Comparison of ENCODE assay signal across 8 cellular contexts in the genomic region with DNA sequence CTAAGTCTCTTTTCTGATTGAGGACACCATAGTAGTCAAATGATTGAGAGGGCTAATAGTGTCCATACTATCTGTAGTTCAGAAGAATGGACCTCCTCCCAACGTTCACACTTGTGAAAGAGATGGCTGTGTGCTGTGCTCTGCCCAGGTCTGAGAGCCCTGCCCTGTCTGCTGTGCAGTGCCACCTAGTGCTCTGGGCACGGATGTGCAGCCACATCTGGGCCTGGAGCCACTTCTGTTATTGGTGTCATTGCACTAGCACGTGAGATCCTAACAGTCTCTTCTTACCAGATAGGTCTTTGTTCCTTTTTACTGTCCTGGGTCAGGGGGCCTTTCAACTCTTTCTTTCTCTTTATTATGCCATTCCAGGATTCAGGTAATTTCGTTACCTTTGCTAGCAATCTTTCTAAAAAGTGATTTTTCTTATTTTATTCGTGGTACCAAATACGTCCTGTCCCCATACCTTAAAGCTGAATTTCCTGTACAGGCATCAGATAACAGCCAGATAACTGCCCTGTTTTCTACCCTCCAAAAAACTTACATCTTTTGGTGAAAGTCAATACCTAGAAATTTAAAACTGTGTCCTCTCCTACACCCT. TPM values are rescaled to one million over a fixed set of nuclear protein-coding genes. Genes with fewer than 3 reads are reported as not detected.
DNase-seq lines count a peak whose midpoint lies in the region; ATAC-seq and TF ChIP-seq lines count a peak whose summit lies in the region.

No MANE protein-coding gene starts in this region.

- H3K36me3 ChIP-seq in DND-41 (ENCODE audit: insufficient read depth, low read length) (peaks cover 94% of the 10 kb centered on the region), HEK293 (ENCODE audit: control insufficient read depth in 2 of 2, insufficient read depth in 1 of 2, low read length in 2 of 2) (peaks cover 60 to 98% of the 10 kb centered on the region in 2 experiments), SK-N-SH (replicated peaks in 1 of 2; ENCODE audit: control insufficient read depth in 1 of 2, insufficient read depth in 2 of 2, low read length in 1 of 2) (peaks cover 44 to 72% of the 10 kb centered on the region in 2 experiments), prostate gland (peaks cover 0 to 2% of the 10 kb centered on the region in 2 donors)

- no peak overlapping the region for H3K4me2 ChIP-seq in DND-41 (ENCODE audit: insufficient read depth, low read length)
- no peak overlapping the region for H3K4me2 ChIP-seq in SK-N-SH

- H2AFZ ChIP-seq in DND-41 (ENCODE audit: low read depth, low read length) (no peak overlapping the region), SK-N-SH (ENCODE audit: low read depth) (no peak overlapping the region)

- H3F3A ChIP-seq in SK-N-SH (replicated peaks; ENCODE audit: insufficient read depth): peaks cover 8% of the 10 kb centered on the region

- peak; percentile 80 for DNase-seq in DND-41
- peak; percentile 69 for DNase-seq in NCI-H1092 (lab: John Stamatoyannopoulos, UW)
- DNase-seq in SK-N-SH: peak; percentile 86
- peak; percentile 90 for DNase-seq in activated naive CD4-positive, alpha-beta T cell treated with anti-CD3 and anti-CD28 coated beads for 36 hours
- DNase-seq in Right ventricle myocardium superior: peak; percentile 91
- DNase-seq in prostate gland (ENCODE audit: low spot score): peak; percentile 83
- peak; percentile 88 for DNase-seq in ureter (ENCODE audit: low spot score)

- no peak overlapping the region for H3K4me3 Mint-ChIP-seq in activated naive CD4-positive, alpha-beta T cell treated with anti-CD3 and anti-CD28 coated beads for 36 hours

- no peaks in the 10 kb centered on the region for H3K9me3 Mint-ChIP-seq in activated naive CD4-positive, alpha-beta T cell treated with anti-CD3 and anti-CD28 coated beads for 36 hours

- no peak for TF ChIP-seq POLR2A in prostate gland (IDR thresholded peaks at IDR 0.05)

- H3K9ac ChIP-seq in DND-41 (ENCODE audit: low read depth, low read length) (no peak overlapping the region), SK-N-SH (no peak overlapping the region)

- peak; percentile 89 for TF ChIP-seq RAD21 in SK-N-SH (IDR thresholded peaks at IDR 0.05; ENCODE audit: low read length)

- no peaks in the 10 kb centered on the region for H3K9me2 ChIP-seq in SK-N-SH

- H3K4me1 ChIP-seq in DND-41 (ENCODE audit: insufficient read depth, low read length) (no peaks in the 10 kb centered on the region), HEK293 (ENCODE audit: control insufficient read depth, insufficient read depth, low read length) (no peaks in the 10 kb centered on the region), SK-N-SH (ENCODE audit: control insufficient read depth in 1 of 2, insufficient read depth in 2 of 2, low read depth in 1 of 2, low read length in 1 of 2) (no peaks in the 10 kb centered on the region; a peak in 1 of 4 replicates), prostate gland (replicated peaks) (peaks cover 13% of the 10 kb centered on the region)

- no peaks in the 10 kb centered on the region for H3K27me3 Mint-ChIP-seq in activated naive CD4-positive, alpha-beta T cell treated with anti-CD3 and anti-CD28 coated beads for 36 hours (ENCODE audit: low read depth)

- TF ChIP-seq EP300 in SK-N-SH (IDR thresholded peaks at IDR 0.05; ENCODE audit: borderline replicate concordance in 1 of 2, low read depth in 1 of 2, low read length in 1 of 2): no peak

- H3K4me3 ChIP-seq in DND-41 (ENCODE audit: low read depth in 1 of 2, low read length in 2 of 2): no peak overlapping the region
- H3K4me3 ChIP-seq in HEK293 (ENCODE audit: low read depth, low read length): no peak overlapping the region
- H3K4me3 ChIP-seq in SK-N-SH (ENCODE audit: low read depth in 2 of 2, low read length in 1 of 2): no peak overlapping the region
- H3K4me3 ChIP-seq in prostate gland: no peak overlapping the region

- H3K9me3 ChIP-seq in DND-41 (ENCODE audit: insufficient read depth, low read length, severe bottlenecking) (no peaks in the 10 kb centered on the region), HEK293 (ENCODE audit: control insufficient read depth, insufficient read depth, low read depth, low read length) (no peaks in the 10 kb centered on the region), SK-N-SH (no peaks in the 10 kb centered on the region), prostate gland (no peaks in the 10 kb centered on the region)

- no peaks in the 10 kb centered on the region for H4K20me1 ChIP-seq in DND-41 (ENCODE audit: insufficient read depth, low read length)
- no peaks in the 10 kb centered on the region for H4K20me1 ChIP-seq in SK-N-SH (ENCODE audit: insufficient read depth)

- ATAC-seq in DND-41 (ENCODE audit: insufficient read depth, low read depth) (peak; percentile 100), Right ventricle myocardium superior (ENCODE audit: poor library complexity) (peak; percentile 95)

- POLR2A ChIA-PET in HEK293 (lab: Yijun Ruan, JAX) (no interaction called here), SK-N-SH (lab: Yijun Ruan, JAX) (no interaction called here)

- peak; percentile 98 for TF ChIP-seq CTCF in DND-41 (IDR thresholded peaks at IDR 0.05; ENCODE audit: borderline replicate concordance, extremely low read depth, low read length, poor library complexity, severe bottlenecking)
- peak; percentile 82 for TF ChIP-seq CTCF in HEK293 (tag by site-specific recombination; IDR thresholded peaks at IDR 0.05)
- peak; percentile 96 for TF ChIP-seq CTCF in SK-N-SH (IDR thresholded peaks at IDR 0.05)
- TF ChIP-seq CTCF in prostate gland (IDR thresholded peaks at IDR 0.05): peak; percentile 50 to 93 (median 84)

- peaks cover 2% of the 10 kb centered on the region for H3K4me1 Mint-ChIP-seq in activated naive CD4-positive, alpha-beta T cell treated with anti-CD3 and anti-CD28 coated beads for 36 hours (ENCODE audit: low read depth)

- CTCF ChIA-PET in HEK293 (lab: Yijun Ruan, JAX) (interaction anchor here (0.6 to 5.8 kb wide), 12 partner anchors 10 to 423 kb away, joined by 3 to 55 read pairs (median 3); partner anchors contain the start of genes NPR1 and S100A9), SK-N-SH (lab: Yijun Ruan, JAX) (interaction anchor here (0.6 to 12.0 kb wide), 17 partner anchors 10 to 240 kb away, joined by 3 to 156 read pairs (median 4); partner anchors contain the start of genes INTS3 and NPR1)
- CTCF ChIA-PET in activated naive CD4-positive, alpha-beta T cell treated with anti-CD3 and anti-CD28 coated beads for 36 hours (lab: Charles Lee): interaction anchor here (0.7 to 6.3 kb wide), 6 partner anchors 10 to 397 kb away, joined by 3 to 52 read pairs (median 4); partner anchors contain the start of gene NPR1

- intact Hi-C loops in activated naive CD4-positive, alpha-beta T cell treated with anti-CD3 and anti-CD28 coated beads for 36 hours (cut with micrococcal nuclease): loop anchor here (1.0 kb wide), 5 partner anchors 26 to 238 kb away; partner anchors contain the start of genes RAB13 and SLC27A3
- intact Hi-C loops in Right ventricle myocardium superior (cut with DNase I): loop anchor here (2.0 to 10.0 kb wide), 3 partner anchors 57 to 235 kb away; partner anchors contain the start of gene NPR1
- intact Hi-C loops in prostate gland (cut with DNase I): loop anchor here (2.0 to 10.0 kb wide), 3 partner anchors 71 to 235 kb away; partner anchors contain the start of gene NPR1

- no peak overlapping the region for H3K27ac ChIP-seq in DND-41 (ENCODE audit: low read length)
- no peak overlapping the region for H3K27ac ChIP-seq in HEK293 (ENCODE audit: extremely low read depth, low read depth, low read length)
- H3K27ac ChIP-seq in SK-N-SH (ENCODE audit: low read depth in 2 of 2, low read length in 1 of 2): no peak overlapping the region
- peak overlapping the region; percentile 5 to 36 for H3K27ac ChIP-seq in prostate gland

- H3K27ac Mint-ChIP-seq in activated naive CD4-positive, alpha-beta T cell treated with anti-CD3 and anti-CD28 coated beads for 36 hours: no peak overlapping the region

- peaks cover 34% of the 10 kb centered on the region for H3K36me3 Mint-ChIP-seq in activated naive CD4-positive, alpha-beta T cell treated with anti-CD3 and anti-CD28 coated beads for 36 hours (ENCODE audit: low read depth)

- H3K79me2 ChIP-seq in DND-41 (ENCODE audit: insufficient read depth, low read length) (no peaks in the 10 kb centered on the region), SK-N-SH (ENCODE audit: insufficient read depth) (no peaks in the 10 kb centered on the region)

- H3K27me3 ChIP-seq in DND-41 (ENCODE audit: insufficient read depth, low read length, poor library complexity): no peaks in the 10 kb centered on the region
- no peaks in the 10 kb centered on the region for H3K27me3 ChIP-seq in SK-N-SH (ENCODE audit: insufficient read depth)
- no peaks in the 10 kb centered on the region for H3K27me3 ChIP-seq in prostate gland (replicated peaks; ENCODE audit: insufficient read depth)

- 48% methylated on average over 6 of the region's 6 CpGs for WGBS in SK-N-SH (ENCODE audit: low lambda C conversion rate)
- WGBS in prostate gland: 42% methylated on average over 6 of the region's 6 CpGs

TF ChIP-seq in HEK293, 187 proteins besides CTCF, POLR2A, EP300 and RAD21 (continues in another document):
- TF ChIP-seq ZNF211 (tag by site-specific recombination; IDR thresholded peaks at IDR 0.05; ENCODE audit: low read depth) (no peak), MZF1 (tag by site-specific recombination; IDR thresholded peaks at IDR 0.05; ENCODE audit: borderline replicate concordance) (no peak), ZNF629 (tag by site-specific recombination; IDR thresholded peaks at IDR 0.05) (no peak), ZNF654 (tag by site-specific recombination; IDR thresholded peaks at IDR 0.05; ENCODE audit: low read depth) (peak; percentile 69)

RNA-seq across cellular contexts. Expression of gene INTS3, which starts 21.7 kb away (rescaled TPM):
- 64.3 and 80.9 TPM in 2 replicates for polyA plus RNA-seq in SK-N-SH (2012; rRNA removed)
- polyA plus RNA-seq in SK-N-SH (2012; cell fraction: cytosol; rRNA removed): 26.1 and 30.5 TPM in 2 replicates
- 414 and 457 TPM in 2 replicates for polyA plus RNA-seq in SK-N-SH (2012; cell fraction: nucleus; rRNA removed)
- 10 to 100 TPM; 39.3 to 40.4 TPM for total RNA-seq in activated naive CD4-positive, alpha-beta T cell treated with anti-CD3 and anti-CD28 coated beads for 36 hours
- total RNA-seq in Right ventricle myocardium superior (31.8 TPM), prostate gland (10 to 100 TPM; 26.1 to 70.0 TPM), ureter (77.5 TPM)

RNA-seq across cellular contexts. Expression of gene SLC27A3, which starts 25.7 kb away (rescaled TPM):
- polyA plus RNA-seq in SK-N-SH (2012; rRNA removed): 7.6 and 9.0 TPM in 2 replicates
- polyA plus RNA-seq in SK-N-SH (2012; cell fraction: cytosol; rRNA removed): 3.8 and 4.0 TPM in 2 replicates
- 46.8 and 48.2 TPM in 2 replicates for polyA plus RNA-seq in SK-N-SH (2012; cell fraction: nucleus; rRNA removed)
- 1 to 10 TPM; 2.7 to 4.3 TPM for total RNA-seq in activated naive CD4-positive, alpha-beta T cell treated with anti-CD3 and anti-CD28 coated beads for 36 hours
- total RNA-seq in Right ventricle myocardium superior: 12.0 TPM
- 10 to 100 TPM; 27.4 to 30.9 TPM for total RNA-seq in prostate gland
- 28.8 TPM for total RNA-seq in ureter

Comparison
In these comparisons a context has a peak if more than half of its experiments do, and no peak if none do; other contexts are left out.
1. H3K27ac ChIP-seq: peak in prostate gland (2 of 2); none in DND-41 (single experiment), HEK293 (single experiment) and SK-N-SH (0 of 2).
2. Peak in every context shown above with its lines, with median percentiles within 50 percentile points of each other: DNase-seq and CTCF ChIP-seq.